11 cellular contexts compared by ENCODE assay signal in the genomic region with DNA sequence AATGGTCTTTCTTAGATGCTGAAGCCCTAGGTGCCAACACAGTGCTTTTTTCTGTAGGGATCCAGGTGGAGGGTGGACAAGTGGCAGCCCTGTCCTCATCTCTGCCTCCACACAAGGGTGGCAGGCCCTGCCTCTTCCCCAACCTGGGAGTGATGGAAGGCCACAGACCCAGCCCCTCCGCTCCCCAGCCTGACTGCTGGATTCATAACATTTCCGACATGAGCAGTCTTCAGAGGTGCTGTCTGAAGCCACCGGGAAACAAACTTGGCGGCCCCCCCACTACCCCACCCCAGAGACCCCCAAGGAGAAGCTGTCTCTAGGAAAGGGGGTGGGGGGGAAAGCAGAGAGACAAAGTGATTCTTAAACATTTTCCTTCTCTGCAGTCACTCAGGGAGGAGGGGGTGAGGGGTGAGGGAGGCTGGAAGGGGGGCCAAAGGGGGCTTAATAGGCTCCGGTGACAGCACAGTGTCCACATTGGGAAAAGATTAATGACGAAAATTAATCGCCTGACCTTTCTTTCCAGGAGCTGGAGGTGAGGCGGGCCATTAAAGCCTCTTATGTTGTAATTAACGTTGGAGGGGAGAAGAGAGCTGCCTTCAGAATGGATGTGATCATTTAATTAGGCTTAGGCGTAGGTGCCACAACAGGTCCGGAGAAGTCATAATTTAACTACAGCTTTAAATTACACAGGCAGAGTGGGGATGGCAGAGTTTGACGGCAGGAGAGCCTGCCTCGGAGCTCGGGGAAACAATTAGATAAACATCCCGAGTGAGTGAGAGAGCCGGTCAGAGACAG.
DNase-seq lines count a peak whose midpoint lies in the region; ATAC-seq, FAIRE-seq and TF ChIP-seq lines count a peak whose summit lies in the region.
"Had no signal": no experiment of that assay in that cellular context is flagged by ENCODE, and none has a peak within 500 bp of the region (broad histone marks: within the 10 kb centered on the region; RNA-seq: fewer than 3 reads in every experiment).

No MANE protein-coding gene starts in this region.

- peak overlapping the region; percentile 71 for H3K18ac ChIP-seq in H1 (ENCODE audit: extremely low read depth, low read length)

- H3K14ac ChIP-seq in H1 (ENCODE audit: insufficient read length): no peak overlapping the region

- no peak overlapping the region for H3K23ac ChIP-seq in H1 (ENCODE audit: insufficient read length)

- H3K4ac ChIP-seq in H1 (replicated peaks; ENCODE audit: insufficient read length, low read depth, low read length): no peak overlapping the region

- no peaks in the 10 kb centered on the region for H3K4me1 ChIP-seq in CD8-positive, alpha-beta T cell (ENCODE audit: insufficient read depth, low read length)
- H3K4me1 ChIP-seq in HUES64 (ENCODE audit: insufficient read depth, low read length) (peaks cover 32% of the 10 kb centered on the region), H1 (replicated peaks in 1 of 4; ENCODE audit: control insufficient read depth in 3 of 4, insufficient read depth in 4 of 4, low read length in 3 of 4) (peaks cover 21 to 29% (median 23%) of the 10 kb centered on the region in 4 experiments)

- H2BK120ac ChIP-seq in H1 (replicated peaks; ENCODE audit: low read depth, low read length): peak overlapping the region; percentile 39

- FAIRE-seq in H1 (lab: Jason Lieb, UNC): no peak

- no peak overlapping the region for H4K5ac ChIP-seq in H1 (ENCODE audit: insufficient read length, low read depth, low read length)

- H3K9me3 Mint-ChIP-seq in CD8-positive, alpha-beta T cell: no peaks in the 10 kb centered on the region
- H3K9me3 Mint-ChIP-seq in nephron: no peaks in the 10 kb centered on the region

- H3K56ac ChIP-seq in H1 (replicated peaks; ENCODE audit: insufficient read length, low read depth, low read length): no peak overlapping the region

- WGBS in HUES64: 26% methylated on average over 15 of the region's 16 CpGs
- 29% methylated on average over 13 of the region's 16 CpGs; no CpG with 5 or more reads in 1 of the 2 experiments for WGBS in H1 (ENCODE audit: extremely low coverage in 1 of 2, insufficient coverage in 1 of 2, insufficient read length in 1 of 2, insufficient replicate concordance in 2 of 2, low coverage in 1 of 2, low lambda C conversion rate in 2 of 2, missing lambda C conversion rate in 1 of 2), 2 experiments

- CTCF ChIA-PET in CD8-positive, alpha-beta T cell (lab: Charles Lee): interaction anchor here (0.6 to 1.3 kb wide), 4 partner anchors 42 to 125 kb away, joined by 3 to 4 read pairs (median 3); no protein-coding TSS in a partner anchor
- CTCF ChIA-PET in H1 (lab: Charles Lee; ENCODE audit: partially characterized antibody): interaction anchor here (0.9 to 4.5 kb wide), 12 partner anchors 10 to 133 kb away, joined by 3 to 17 read pairs (median 6); no protein-coding TSS in a partner anchor

- no peak overlapping the region for H2AK5ac ChIP-seq in H1 (ENCODE audit: low read depth, low read length)

- peak overlapping the region; percentile 13 for H3K4me3 ChIP-seq in CD8-positive, alpha-beta T cell (ENCODE audit: low read depth, low read length)
- H3K4me3 ChIP-seq in HUES64 (ENCODE audit: low read length): peak overlapping the region; percentile 46
- H3K4me3 ChIP-seq in H1 (ENCODE audit: extremely low read depth in 1 of 4, insufficient read depth in 2 of 4, low read depth in 3 of 4, low read length in 4 of 4): peak overlapping the region; percentile 31 to 64 (median 43)

- H3K36me3 Mint-ChIP-seq in CD8-positive, alpha-beta T cell: no peaks in the 10 kb centered on the region
- H3K36me3 Mint-ChIP-seq in nephron (ENCODE audit: low read depth): no peaks in the 10 kb centered on the region

- no peak for ATAC-seq in CD8-positive, alpha-beta T cell
- no peak for ATAC-seq in HG03139 (IDR thresholded peaks at IDR 0.05; ENCODE audit: unreplicated experiment)
- ATAC-seq: Panc1 had no signal

- no peak for TF ChIP-seq EP300 in H1 (IDR thresholded peaks at IDR 0.05; ENCODE audit: borderline replicate concordance in 1 of 2, low read depth in 2 of 2, low read length in 2 of 2)

- no peak overlapping the region for H2BK12ac ChIP-seq in H1 (ENCODE audit: low read depth, low read length)

- no peak overlapping the region for H2BK5ac ChIP-seq in H1 (ENCODE audit: low read depth, low read length)

- peak overlapping the region; percentile 86 to 95 for H3K4me2 ChIP-seq in H1 (ENCODE audit: insufficient read depth in 1 of 2, low read depth in 2 of 2, low read length in 2 of 2)

- no peak overlapping the region for H2AFZ ChIP-seq in H1 (ENCODE audit: low read length)

- no peak for TF ChIP-seq POLR2A in H1 (IDR thresholded peaks at IDR 0.05; ENCODE audit: control extremely low read depth in 1 of 2, low read depth in 2 of 2, low read length in 2 of 2)

- no peaks in the 10 kb centered on the region for H4K20me1 ChIP-seq in H1 (replicated peaks in 1 of 2; ENCODE audit: control insufficient read depth in 1 of 2, insufficient read depth in 2 of 2, low read length in 2 of 2)

- no peak overlapping the region for H2BK15ac ChIP-seq in H1 (ENCODE audit: low read length)

- H3K9me3 ChIP-seq in CD8-positive, alpha-beta T cell (ENCODE audit: low read length): no peaks in the 10 kb centered on the region
- H3K9me3 ChIP-seq in HUES64 (ENCODE audit: insufficient read depth, low read depth, low read length) (no peaks in the 10 kb centered on the region), H1 (ENCODE audit: insufficient read depth in 2 of 2, low read depth in 1 of 2, low read length in 1 of 2) (no peaks in the 10 kb centered on the region)

- H3K4me1 Mint-ChIP-seq in CD8-positive, alpha-beta T cell (ENCODE audit: low read depth): peaks cover 12% of the 10 kb centered on the region
- peaks cover 32% of the 10 kb centered on the region for H3K4me1 Mint-ChIP-seq in nephron

- POLR2A ChIA-PET in CD8-positive, alpha-beta T cell (lab: Charles Lee): no interaction called here
- POLR2A ChIA-PET in H1 (lab: Charles Lee; ENCODE audit: partially characterized antibody): interaction anchor here (0.7 to 2.3 kb wide), 9 partner anchors 8 to 94 kb away, joined by 3 to 7 read pairs (median 4); no protein-coding TSS in a partner anchor

- peaks cover 13% of the 10 kb centered on the region for H3K27me3 ChIP-seq in CD8-positive, alpha-beta T cell (ENCODE audit: insufficient read depth, low read length)
- H3K27me3 ChIP-seq in HUES64 (ENCODE audit: insufficient read depth, low read length) (peaks cover 75% of the 10 kb centered on the region), H1 (replicated peaks in 1 of 4; ENCODE audit: control insufficient read depth in 3 of 4, extremely low read depth in 1 of 4, insufficient read depth in 3 of 4, low read length in 3 of 4) (peaks cover 15 to 63% (median 57%) of the 10 kb centered on the region in 4 experiments)

- H3K27ac Mint-ChIP-seq in CD8-positive, alpha-beta T cell: no peak overlapping the region
- peak overlapping the region; percentile 24 to 58 (median 55) for H3K27ac Mint-ChIP-seq in nephron

- H3K27me3 Mint-ChIP-seq in CD8-positive, alpha-beta T cell (ENCODE audit: low read depth): peaks cover 69% of the 10 kb centered on the region
- H3K27me3 Mint-ChIP-seq in nephron (ENCODE audit: low read depth): peaks cover 82% of the 10 kb centered on the region

- peak overlapping the region; percentile 69 for H3K4me3 Mint-ChIP-seq in CD8-positive, alpha-beta T cell
- peak overlapping the region; percentile 57 to 73 (median 64) for H3K4me3 Mint-ChIP-seq in nephron

- peaks cover 15% of the 10 kb centered on the region; the same call in 1 of the 2 replicates for H3K23me2 ChIP-seq in H1 (ENCODE audit: low read depth, low read length)

- TF ChIP-seq RAD21 in H1 (IDR thresholded peaks at IDR 0.05 in 1 of 2, conservative IDR thresholded peaks at IDR 0.05 in 1 of 2; ENCODE audit: low read depth in 2 of 2, low read length in 2 of 2): no peak

- no peak overlapping the region for H3K27ac ChIP-seq in CD8-positive, alpha-beta T cell (ENCODE audit: low read depth, low read length)
- H3K27ac ChIP-seq in HUES64 (ENCODE audit: low read depth, low read length) (no peak overlapping the region), H1 (ENCODE audit: low read depth, low read length) (no peak overlapping the region)
- H3K27ac ChIP-seq: VCaP had no signal

- no peaks in the 10 kb centered on the region for H3K36me3 ChIP-seq in CD8-positive, alpha-beta T cell (ENCODE audit: insufficient read depth, low read length)
- H3K36me3 ChIP-seq in HUES64 (ENCODE audit: insufficient read depth, low read length): no peaks in the 10 kb centered on the region
- H3K36me3 ChIP-seq in H1 (ENCODE audit: control insufficient read depth in 2 of 4, insufficient read depth in 4 of 4, low read length in 3 of 4): no peaks in the 10 kb centered on the region

- no peak for DNase-seq in CD8-positive, alpha-beta T cell
- DNase-seq in H1 (ENCODE audit: low read depth in 1 of 2, low spot score in 2 of 2) (no peak), globus pallidus (ENCODE audit: low spot score) (no peak), NCI-H1105 treated with DMSO at 0.1 percent for 48 hours (lab: John Stamatoyannopoulos, UW) (no peak), DMS79 treated with DMSO at 0.1 percent for 48 hours (lab: John Stamatoyannopoulos, UW) (no peak)
- DNase-seq: NCI-H1694 treated with DMSO at 0.1 percent for 48 hours had no signal

- no peaks in the 10 kb centered on the region for H3K79me2 ChIP-seq in H1 (ENCODE audit: control insufficient read depth in 1 of 2, insufficient read depth in 2 of 2, low read length in 2 of 2)

- no peak overlapping the region for H4K91ac ChIP-seq in H1 (replicated peaks; ENCODE audit: insufficient read length, low read length)

- H4K8ac ChIP-seq in H1 (ENCODE audit: extremely low read depth, insufficient read depth, low read length): no peak overlapping the region

- no peak overlapping the region for H2BK20ac ChIP-seq in H1 (ENCODE audit: low read length)

- H3K9ac ChIP-seq in HUES64 (ENCODE audit: low read depth, low read length) (0 out of 2 replicates have a peak overlapping the region, but pooled peaks have one; percentile 22), H1 (replicated peaks in 1 of 4; ENCODE audit: extremely low read depth in 1 of 4, low read depth in 3 of 4, low read length in 3 of 4) (peak overlapping the region in 1 of 4 experiments; percentile 26; a peak in 1 of 7 replicates)

- intact Hi-C loops in CD8-positive, alpha-beta T cell (cut with DNase I, micrococcal nuclease): no loop called here

- no peaks in the 10 kb centered on the region for H3K79me1 ChIP-seq in H1 (ENCODE audit: low read depth, low read length)

- TF ChIP-seq CTCF in CD8-positive, alpha-beta T cell (IDR thresholded peaks at IDR 0.05): no peak
- TF ChIP-seq CTCF in H1 (IDR thresholded peaks at IDR 0.05; ENCODE audit: control extremely low read depth in 1 of 3, insufficient read depth in 1 of 3, low read depth in 1 of 3, low read length in 3 of 3): no peak
- TF ChIP-seq CTCF in nephron (IDR thresholded peaks at IDR 0.05; ENCODE audit: unreplicated experiment in 3 of 3): no peak

TF ChIP-seq in H1, 55 proteins besides CTCF, POLR2A, EP300 and RAD21:
- no peak for TF ChIP-seq JUN (IDR thresholded peaks at IDR 0.05; ENCODE audit: low read depth, low read length)
TF ChIP-seq in H1: peak in this region for 0.
